ENCODE assay signal across 15 cellular contexts in the genomic region with DNA sequence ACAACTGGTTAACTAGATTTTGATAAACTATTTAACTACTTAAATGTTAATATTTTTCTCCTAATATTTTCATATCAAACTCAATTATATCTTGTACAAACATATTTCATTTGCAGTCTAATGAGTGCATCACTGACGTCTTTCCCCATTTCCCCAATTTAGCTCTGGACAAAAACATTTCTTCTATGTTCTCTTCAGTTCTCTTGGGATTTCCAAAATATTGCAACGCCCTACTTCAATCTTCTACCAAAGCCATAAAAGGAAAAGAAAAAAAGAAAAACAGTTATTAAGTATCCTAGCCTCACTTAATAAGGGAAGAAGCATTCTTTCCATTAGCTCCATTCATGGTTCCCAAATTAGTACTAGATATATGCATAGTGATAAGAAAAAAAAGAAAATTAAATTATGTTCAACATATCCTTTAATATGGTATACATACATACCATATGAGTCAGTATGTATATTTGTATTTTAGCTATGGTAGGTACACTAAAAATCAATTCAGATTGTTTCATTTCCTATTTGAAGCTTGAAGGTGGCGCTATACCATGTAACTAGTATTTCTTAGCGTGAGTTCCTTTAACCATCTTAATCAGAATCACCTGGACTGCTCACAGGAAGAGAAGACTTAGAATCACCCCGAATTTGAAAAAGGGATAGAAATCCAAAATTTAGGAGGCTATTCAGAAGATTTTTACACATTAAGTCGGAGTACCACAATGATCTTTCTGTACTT. TPM values are rescaled to one million over a fixed set of nuclear protein-coding genes. Genes with fewer than 3 reads are reported as not detected.
DNase-seq lines count a peak whose midpoint lies in the region; ATAC-seq and TF ChIP-seq lines count a peak whose summit lies in the region.
"Had no signal": no experiment of that assay in that cellular context is flagged by ENCODE, and none has a peak within 500 bp of the region (broad histone marks: within the 10 kb centered on the region; RNA-seq: fewer than 3 reads in every experiment).

No MANE protein-coding gene starts in this region.

- no peak for DNase-seq in activated T-cell treated with anti-CD3 and anti-CD28 coated beads, Interleukin-2, amount 50 U/mL, for 24 hours
- no peak for DNase-seq in activated T-cell treated with anti-CD3 and anti-CD28 coated beads, Interleukin-2, amount 50 U/mL, for 4 hours
- DNase-seq in Panc1 (ENCODE audit: low read depth, low spot score) (no peak), heart right ventricle (no peak), thyroid gland (no peak), G401 (ENCODE audit: low spot score) (no peak), SHP77 (lab: John Stamatoyannopoulos, UW) (no peak)
- DNase-seq: activated naive CD8-positive, alpha-beta T cell treated with anti-CD3 and anti-CD28 coated beads for 36 hours; HCEC 1CT; mammary epithelial cell; NCI-H2081 treated with DMSO at 0.1 percent for 48 hours; nephron progenitor cell; transverse colon had no signal

- no peak overlapping the region for H3K4me3 ChIP-seq in Panc1 (ENCODE audit: low read depth in 2 of 2, low read length in 2 of 2)
- no peak overlapping the region for H3K4me3 ChIP-seq in heart right ventricle
- no peak overlapping the region for H3K4me3 ChIP-seq in thyroid gland (replicated peaks in 1 of 3)
- H3K4me3 ChIP-seq: transverse colon had no signal

- peaks cover 34% of the 10 kb centered on the region for H3K36me3 ChIP-seq in Panc1 (ENCODE audit: control insufficient read depth, insufficient read depth, low read length)
- peaks cover 0 to 97% (median 28%) of the 10 kb centered on the region in 9 donors for H3K36me3 ChIP-seq in heart right ventricle
- peaks cover 23 to 33% of the 10 kb centered on the region in 2 donors for H3K36me3 ChIP-seq in thyroid gland

- TF ChIP-seq CTCF in Panc1 (IDR thresholded peaks at IDR 0.05) (peak; percentile 13; the same call in 1 of the 2 replicates), heart right ventricle (IDR thresholded peaks at IDR 0.05) (no peak), thyroid gland (IDR thresholded peaks at IDR 0.05) (no peak)

- peak overlapping the region; percentile 63 for H3K27ac Mint-ChIP-seq in activated T-cell treated with anti-CD3 and anti-CD28 coated beads, Interleukin-2, amount 50 U/mL, for 24 hours
- H3K27ac Mint-ChIP-seq: activated naive CD8-positive, alpha-beta T cell treated with anti-CD3 and anti-CD28 coated beads for 36 hours; nephron progenitor cell had no signal

- no peaks in the 10 kb centered on the region for H3K27me3 ChIP-seq in Panc1 (ENCODE audit: control insufficient read depth, insufficient read depth, low read length)
- H3K27me3 ChIP-seq in heart right ventricle: no peaks in the 10 kb centered on the region
- H3K27me3 ChIP-seq in thyroid gland: no peaks in the 10 kb centered on the region
- H3K27me3 ChIP-seq: transverse colon had no signal

- H3K36me3 Mint-ChIP-seq in activated T-cell treated with anti-CD3 and anti-CD28 coated beads, Interleukin-2, amount 50 U/mL, for 24 hours (ENCODE audit: low read depth): peaks cover 91% of the 10 kb centered on the region
- peaks cover 38% of the 10 kb centered on the region for H3K36me3 Mint-ChIP-seq in activated T-cell treated with anti-CD3 and anti-CD28 coated beads, Interleukin-2, amount 50 U/mL, for 4 hours (ENCODE audit: insufficient read depth)

- H3K4me1 ChIP-seq in Panc1 (ENCODE audit: control insufficient read depth, insufficient read depth, low read length) (no peaks in the 10 kb centered on the region; the same call in 1 of the 2 replicates), heart right ventricle (peaks cover 0 to 81% (median 62%) of the 10 kb centered on the region in 9 donors), thyroid gland (peaks cover 67 to 73% of the 10 kb centered on the region in 2 donors)

- no peaks in the 10 kb centered on the region for H3K27me3 Mint-ChIP-seq in activated T-cell treated with anti-CD3 and anti-CD28 coated beads, Interleukin-2, amount 50 U/mL, for 24 hours
- no peaks in the 10 kb centered on the region for H3K27me3 Mint-ChIP-seq in activated T-cell treated with anti-CD3 and anti-CD28 coated beads, Interleukin-2, amount 50 U/mL, for 4 hours (ENCODE audit: low read depth)
- H3K27me3 Mint-ChIP-seq: activated naive CD8-positive, alpha-beta T cell treated with anti-CD3 and anti-CD28 coated beads for 36 hours; central memory CD8-positive, alpha-beta T cell had no signal

- BruUV-seq in Panc1 (replicated peaks; lab: Mats Ljungman, UMichigan): no TSS peak

- no peak overlapping the region for H3K4me3 Mint-ChIP-seq in activated T-cell treated with anti-CD3 and anti-CD28 coated beads, Interleukin-2, amount 50 U/mL, for 24 hours
- H3K4me3 Mint-ChIP-seq in activated T-cell treated with anti-CD3 and anti-CD28 coated beads, Interleukin-2, amount 50 U/mL, for 4 hours: no peak overlapping the region
- H3K4me3 Mint-ChIP-seq: activated naive CD8-positive, alpha-beta T cell treated with anti-CD3 and anti-CD28 coated beads for 36 hours; central memory CD8-positive, alpha-beta T cell; nephron progenitor cell had no signal

- CTCF ChIA-PET in Panc1 (lab: Charles Lee): interaction anchor here (0.6 kb wide), 1 partner anchor 1513 kb away, joined by 3 read pairs; no protein-coding TSS in a partner anchor

- no peaks in the 10 kb centered on the region for H3K9me3 Mint-ChIP-seq in activated T-cell treated with anti-CD3 and anti-CD28 coated beads, Interleukin-2, amount 50 U/mL, for 24 hours
- H3K9me3 Mint-ChIP-seq in activated T-cell treated with anti-CD3 and anti-CD28 coated beads, Interleukin-2, amount 50 U/mL, for 4 hours: no peaks in the 10 kb centered on the region
- H3K9me3 Mint-ChIP-seq: activated naive CD8-positive, alpha-beta T cell treated with anti-CD3 and anti-CD28 coated beads for 36 hours; central memory CD8-positive, alpha-beta T cell; nephron progenitor cell had no signal

- POLR2A ChIA-PET in Panc1 (lab: Charles Lee): interaction anchor here (0.7 kb wide), 1 partner anchor 25 kb away, joined by 6 read pairs; no protein-coding TSS in a partner anchor

- TF ChIP-seq POLR2A in thyroid gland (IDR thresholded peaks at IDR 0.05): no peak

- in situ Hi-C loops in Panc1 (cut with HindIII; ENCODE audit: low pct_unique_long_range_greater_than_20kb, low sequenced_read_pairs): no loop called here
- in situ Hi-C loops in G401 (cut with HindIII; ENCODE audit: low sequenced_read_pairs): no loop called here

- no peak for ATAC-seq in activated T-cell treated with anti-CD3 and anti-CD28 coated beads, Interleukin-2, amount 50 U/mL, for 4 hours
- ATAC-seq in Panc1: no peak
- ATAC-seq in heart right ventricle: peak in 6 of 8 donors; percentile 14 to 74 (median 48)
- ATAC-seq in HG02870 (IDR thresholded peaks at IDR 0.05; ENCODE audit: unreplicated experiment): no peak

- no peak overlapping the region for H3K27ac ChIP-seq in Panc1 (ENCODE audit: low read length)
- H3K27ac ChIP-seq in heart right ventricle: peak overlapping the region in 7 of 10 donors; percentile 17 to 68 (median 37)
- peak overlapping the region; percentile 56 to 72 (median 68) for H3K27ac ChIP-seq in thyroid gland

- WGBS in heart right ventricle, 2 donors: 87 to 88% methylated on average over 6 of the region's 6 CpGs
- WGBS in thyroid gland, 2 donors: 89 to 90% methylated on average over 6 of the region's 6 CpGs

- intact Hi-C loops in Panc1 (cut with micrococcal nuclease; ENCODE audit: unreplicated experiment) (no loop called here), heart right ventricle (cut with DNase I) (no loop called here), thyroid gland (cut with DNase I) (no loop called here)

- H3K4me1 Mint-ChIP-seq in activated T-cell treated with anti-CD3 and anti-CD28 coated beads, Interleukin-2, amount 50 U/mL, for 24 hours (ENCODE audit: low read depth): peaks cover 67% of the 10 kb centered on the region
- peaks cover 58% of the 10 kb centered on the region for H3K4me1 Mint-ChIP-seq in activated T-cell treated with anti-CD3 and anti-CD28 coated beads, Interleukin-2, amount 50 U/mL, for 4 hours (ENCODE audit: low read depth)

- no peaks in the 10 kb centered on the region for H3K9me3 ChIP-seq in Panc1 (ENCODE audit: control insufficient read depth, insufficient read depth, low read depth, low read length)
- no peaks in the 10 kb centered on the region for H3K9me3 ChIP-seq in heart right ventricle
- H3K9me3 ChIP-seq in thyroid gland: no peaks in the 10 kb centered on the region
- H3K9me3 ChIP-seq: transverse colon had no signal

RNA-seq across cellular contexts. Expression of a gene that starts 9.9 kb away (rescaled TPM):
- 10 to 100 TPM; 35.9 to 40.9 (median 38.5) TPM for total RNA-seq in activated T-cell treated with anti-CD3 and anti-CD28 coated beads, Interleukin-2, amount 50 U/mL, for 4 hours
- total RNA-seq in Panc1 (2021; ENCODE audit: unreplicated experiment): 18.5 TPM
- polyA plus RNA-seq in Panc1 (2012; ENCODE audit: insufficient read length): 8.8 TPM
- 10 to 100 TPM; 26.3 to 41.7 (median 29.2) TPM for total RNA-seq in heart right ventricle
- polyA plus RNA-seq in heart right ventricle: 10 to 100 TPM; 16.5 to 17.7 TPM
- total RNA-seq in thyroid gland: 100 to 1,000 TPM; 144 to 164 (median 155) TPM
- total RNA-seq in G401 (2014; rRNA removed; shearing (Covaris generic)): 18.5 and 21.8 TPM in 2 replicates

RNA-seq across cellular contexts. Expression of a gene that starts 25.2 kb away (rescaled TPM):
- 10 to 100 TPM; 14.7 to 18.7 (median 17.1) TPM for total RNA-seq in activated T-cell treated with anti-CD3 and anti-CD28 coated beads, Interleukin-2, amount 50 U/mL, for 4 hours
- total RNA-seq in Panc1 (2021; ENCODE audit: unreplicated experiment) (21.4 TPM), heart right ventricle (10 to 100 TPM; 10.5 to 22.3 (median 16.0) TPM), thyroid gland (100 to 1,000 TPM in 3 of 4 donors, 10 to 100 TPM in 1; 89.2 to 204 (median 173) TPM)
- 14.2 TPM for polyA plus RNA-seq in Panc1 (2012; ENCODE audit: insufficient read length)
- polyA plus RNA-seq in heart right ventricle: 10 to 100 TPM; 13.7 to 15.2 TPM
- total RNA-seq in G401 (2014; rRNA removed; shearing (Covaris generic)): 13.0 and 19.5 TPM in 2 replicates

Comparison
In these comparisons a context has a peak if more than half of its experiments do, and no peak if none do; other contexts are left out.
1. ATAC-seq: peak in heart right ventricle (6 of 8); none in activated T-cell treated with anti-CD3 and anti-CD28 coated beads, Interleukin-2, amount 50 U/mL, for 4 hours (0 of 2), Panc1 (single experiment) and HG02870 (single experiment).